Comparison of ENCODE assay signal across 1 cellular context in genomic region chr10:72335394-72336258, GRCh38.
TF ChIP-seq lines count a peak whose summit lies in the region.

No MANE protein-coding gene starts in this region.

TF ChIP-seq in GM12878, 131 proteins besides CTCF, POLR2A, EP300 and RAD21 (continued from another document):
- TF ChIP-seq SP1 (IDR thresholded peaks at IDR 0.05; ENCODE audit: low read depth, low read length), result peak; percentile 64
- no peak for TF ChIP-seq BCL11A (IDR thresholded peaks at IDR 0.05; ENCODE audit: low read depth, low read length)
- TF ChIP-seq STAT1 (conservative IDR thresholded peaks at IDR 0.05), result 0 out of 2 replicates have a peak, but pooled peaks have one; percentile 25
- TF ChIP-seq NR2C2 (IDR thresholded peaks at IDR 0.05; ENCODE audit: borderline replicate concordance, control insufficient read depth, insufficient read length, low read depth), result no peak
- TF ChIP-seq NFIC (IDR thresholded peaks at IDR 0.05; ENCODE audit: low read depth, low read length), result no peak
- no peak for TF ChIP-seq IRF4 (IDR thresholded peaks at IDR 0.05; ENCODE audit: low read depth, low read length)
- no peak; the same call in none of the 2 replicates for TF ChIP-seq GATAD2B (conservative IDR thresholded peaks at IDR 0.05; ENCODE audit: low read depth)
- TF ChIP-seq NR2F1 (conservative IDR thresholded peaks at IDR 0.05), result no peak
- no peak for TF ChIP-seq HDAC2 (IDR thresholded peaks at IDR 0.05)
- no peak; the same call in 1 of the 2 replicates for TF ChIP-seq MLLT1 (IDR thresholded peaks at IDR 0.05)
- peak; percentile 70 for TF ChIP-seq ZNF687 (IDR thresholded peaks at IDR 0.05)
- no peak for TF ChIP-seq SREBF1 (IDR thresholded peaks at IDR 0.05; ENCODE audit: low read length)
- TF ChIP-seq NFXL1 (IDR thresholded peaks at IDR 0.05; ENCODE audit: borderline replicate concordance), result peak; percentile 79; the same call in 1 of the 2 replicates
- no peak; the same call in 1 of the 2 replicates for TF ChIP-seq SMC3 (IDR thresholded peaks at IDR 0.05; ENCODE audit: borderline replicate concordance, low read length)
- TF ChIP-seq PAX5 (IDR thresholded peaks at IDR 0.05; ENCODE audit: borderline replicate concordance, low read depth, low read length), result 0 out of 2 replicates have a peak, but pooled peaks have one; percentile 42
- no peak; the same call in 1 of the 2 replicates for TF ChIP-seq ZNF207 (IDR thresholded peaks at IDR 0.05; ENCODE audit: borderline replicate concordance)
- no peak for TF ChIP-seq RCOR1 (conservative IDR thresholded peaks at IDR 0.05; ENCODE audit: low read depth, low read length)
- TF ChIP-seq ZNF384 (IDR thresholded peaks at IDR 0.05; ENCODE audit: borderline replicate concordance, low read depth, low read length), result no peak
- TF ChIP-seq RAD51 (IDR thresholded peaks at IDR 0.05), result no peak
- peak; percentile 72 for TF ChIP-seq RB1 (IDR thresholded peaks at IDR 0.05; ENCODE audit: borderline replicate concordance)
- peak; percentile 92; the same call in 1 of the 2 replicates for TF ChIP-seq DPF2 (IDR thresholded peaks at IDR 0.05)
- no peak for TF ChIP-seq WRNIP1 (IDR thresholded peaks at IDR 0.05; ENCODE audit: borderline replicate concordance, low read depth, low read length)
- peak; percentile 80 for TF ChIP-seq TCF3 (IDR thresholded peaks at IDR 0.05; ENCODE audit: borderline replicate concordance, insufficient read depth, low read depth, low read length)
- 0 out of 2 replicates have a peak, but pooled peaks have one; percentile 5 for TF ChIP-seq CREM (IDR thresholded peaks at IDR 0.05; ENCODE audit: low read depth)
- TF ChIP-seq MXI1 (IDR thresholded peaks at IDR 0.05; ENCODE audit: low read depth, low read length), result no peak
- TF ChIP-seq ASH2L (IDR thresholded peaks at IDR 0.05; ENCODE audit: borderline replicate concordance, low read depth), result no peak
